In the genomic region with DNA sequence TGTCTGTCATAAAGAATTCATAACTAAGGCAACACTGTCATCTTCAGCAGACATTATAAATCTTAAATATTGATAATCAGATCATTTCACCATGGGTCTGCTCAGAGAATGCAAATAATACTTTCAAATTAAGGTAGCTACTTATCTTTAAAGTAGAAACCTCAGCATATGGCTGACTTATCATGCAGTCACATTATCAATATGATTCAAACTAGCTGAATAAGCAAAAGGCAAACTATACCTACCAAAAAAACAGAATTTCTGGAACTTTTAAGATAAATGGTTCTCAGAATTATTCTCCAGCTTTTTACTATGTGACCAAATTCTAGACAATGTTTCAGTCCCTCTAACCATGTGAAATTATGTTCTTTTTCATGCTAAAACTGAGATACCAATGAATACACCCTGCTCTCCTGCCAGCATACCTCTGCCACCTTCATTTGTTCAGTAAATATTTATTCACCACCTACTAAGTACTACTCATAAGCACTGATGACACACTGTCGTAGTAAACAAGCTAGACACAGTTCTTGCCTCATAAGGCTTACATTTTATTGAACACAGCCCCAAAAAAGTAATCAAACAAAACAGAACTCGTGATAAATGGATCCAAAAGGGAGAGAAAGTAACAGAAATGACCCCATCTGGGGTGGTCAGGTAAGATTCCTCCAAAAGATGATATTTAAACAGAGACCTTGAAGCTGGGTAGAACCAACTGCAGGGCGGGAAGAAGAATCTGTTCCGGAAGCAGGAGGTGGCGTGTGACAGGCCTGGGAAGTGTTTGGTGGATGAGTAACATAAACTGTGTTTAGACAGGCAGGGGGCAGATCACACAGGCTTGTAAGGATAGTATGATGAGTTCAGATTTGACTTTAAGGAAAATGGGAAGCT, we compare ENCODE assay signal across 1 cellular context.
TF ChIP-seq lines count a peak whose summit lies in the region.

No MANE protein-coding gene starts in this region.

TF ChIP-seq in K562, 482 proteins besides CTCF, POLR2A, EP300 and RAD21 (continued from another document and continues in another):
- TF ChIP-seq, protein P1, sequence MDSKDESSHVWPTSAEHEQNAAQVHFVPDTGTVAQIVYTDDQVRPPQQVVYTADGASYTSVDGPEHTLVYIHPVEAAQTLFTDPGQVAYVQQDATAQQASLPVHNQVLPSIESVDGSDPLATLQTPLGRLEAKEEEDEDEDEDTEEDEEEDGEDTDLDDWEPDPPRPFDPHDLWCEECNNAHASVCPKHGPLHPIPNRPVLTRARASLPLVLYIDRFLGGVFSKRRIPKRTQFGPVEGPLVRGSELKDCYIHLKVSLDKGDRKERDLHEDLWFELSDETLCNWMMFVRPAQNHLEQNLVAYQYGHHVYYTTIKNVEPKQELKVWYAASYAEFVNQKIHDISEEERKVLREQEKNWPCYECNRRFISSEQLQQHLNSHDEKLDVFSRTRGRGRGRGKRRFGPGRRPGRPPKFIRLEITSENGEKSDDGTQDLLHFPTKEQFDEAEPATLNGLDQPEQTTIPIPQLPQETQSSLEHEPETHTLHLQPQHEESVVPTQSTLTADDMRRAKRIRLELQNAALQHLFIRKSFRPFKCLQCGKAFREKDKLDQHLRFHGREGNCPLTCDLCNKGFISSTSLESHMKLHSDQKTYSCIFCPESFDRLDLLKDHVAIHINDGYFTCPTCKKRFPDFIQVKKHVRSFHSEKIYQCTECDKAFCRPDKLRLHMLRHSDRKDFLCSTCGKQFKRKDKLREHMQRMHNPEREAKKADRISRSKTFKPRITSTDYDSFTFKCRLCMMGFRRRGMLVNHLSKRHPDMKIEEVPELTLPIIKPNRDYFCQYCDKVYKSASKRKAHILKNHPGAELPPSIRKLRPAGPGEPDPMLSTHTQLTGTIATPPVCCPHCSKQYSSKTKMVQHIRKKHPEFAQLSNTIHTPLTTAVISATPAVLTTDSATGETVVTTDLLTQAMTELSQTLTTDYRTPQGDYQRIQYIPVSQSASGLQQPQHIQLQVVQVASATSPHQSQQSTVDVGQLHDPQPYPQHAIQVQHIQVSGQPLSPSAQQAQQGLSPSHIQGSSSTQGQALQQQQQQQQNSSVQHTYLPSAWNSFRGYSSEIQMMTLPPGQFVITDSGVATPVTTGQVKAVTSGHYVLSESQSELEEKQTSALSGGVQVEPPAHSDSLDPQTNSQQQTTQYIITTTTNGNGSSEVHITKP (IDR thresholded peaks at IDR 0.05; ENCODE audit: partially characterized antibody), result peak; percentile 63
- TF ChIP-seq L3MBTL2 (IDR thresholded peaks at IDR 0.05), result peak; percentile 67; the same call in 1 of the 2 replicates
- TF ChIP-seq CTBP1 (IDR thresholded peaks at IDR 0.05; ENCODE audit: borderline replicate concordance), result peak; percentile 30; the same call in 1 of the 2 replicates
- TF ChIP-seq, protein P2, sequence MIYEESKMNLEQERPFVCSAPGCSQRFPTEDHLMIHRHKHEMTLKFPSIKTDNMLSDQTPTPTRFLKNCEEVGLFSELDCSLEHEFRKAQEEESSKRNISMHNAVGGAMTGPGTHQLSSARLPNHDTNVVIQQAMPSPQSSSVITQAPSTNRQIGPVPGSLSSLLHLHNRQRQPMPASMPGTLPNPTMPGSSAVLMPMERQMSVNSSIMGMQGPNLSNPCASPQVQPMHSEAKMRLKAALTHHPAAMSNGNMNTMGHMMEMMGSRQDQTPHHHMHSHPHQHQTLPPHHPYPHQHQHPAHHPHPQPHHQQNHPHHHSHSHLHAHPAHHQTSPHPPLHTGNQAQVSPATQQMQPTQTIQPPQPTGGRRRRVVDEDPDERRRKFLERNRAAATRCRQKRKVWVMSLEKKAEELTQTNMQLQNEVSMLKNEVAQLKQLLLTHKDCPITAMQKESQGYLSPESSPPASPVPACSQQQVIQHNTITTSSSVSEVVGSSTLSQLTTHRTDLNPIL (CRISPR knock-in tag; IDR thresholded peaks at IDR 0.05), result no peak
- TF ChIP-seq, protein P3, sequence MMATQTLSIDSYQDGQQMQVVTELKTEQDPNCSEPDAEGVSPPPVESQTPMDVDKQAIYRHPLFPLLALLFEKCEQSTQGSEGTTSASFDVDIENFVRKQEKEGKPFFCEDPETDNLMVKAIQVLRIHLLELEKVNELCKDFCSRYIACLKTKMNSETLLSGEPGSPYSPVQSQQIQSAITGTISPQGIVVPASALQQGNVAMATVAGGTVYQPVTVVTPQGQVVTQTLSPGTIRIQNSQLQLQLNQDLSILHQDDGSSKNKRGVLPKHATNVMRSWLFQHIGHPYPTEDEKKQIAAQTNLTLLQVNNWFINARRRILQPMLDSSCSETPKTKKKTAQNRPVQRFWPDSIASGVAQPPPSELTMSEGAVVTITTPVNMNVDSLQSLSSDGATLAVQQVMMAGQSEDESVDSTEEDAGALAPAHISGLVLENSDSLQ (IDR thresholded peaks at IDR 0.05), result peak; percentile 71
- TF ChIP-seq, protein P4, sequence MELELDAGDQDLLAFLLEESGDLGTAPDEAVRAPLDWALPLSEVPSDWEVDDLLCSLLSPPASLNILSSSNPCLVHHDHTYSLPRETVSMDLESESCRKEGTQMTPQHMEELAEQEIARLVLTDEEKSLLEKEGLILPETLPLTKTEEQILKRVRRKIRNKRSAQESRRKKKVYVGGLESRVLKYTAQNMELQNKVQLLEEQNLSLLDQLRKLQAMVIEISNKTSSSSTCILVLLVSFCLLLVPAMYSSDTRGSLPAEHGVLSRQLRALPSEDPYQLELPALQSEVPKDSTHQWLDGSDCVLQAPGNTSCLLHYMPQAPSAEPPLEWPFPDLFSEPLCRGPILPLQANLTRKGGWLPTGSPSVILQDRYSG (tag; conservative IDR thresholded peaks at IDR 0.05; ENCODE audit: low read depth), result no peak
- TF ChIP-seq ZNF316 (IDR thresholded peaks at IDR 0.05), result peak; percentile 87
- no peak for TF ChIP-seq HMG20B (CRISPR knock-in tag; IDR thresholded peaks at IDR 0.05)
- TF ChIP-seq RFX1 (IDR thresholded peaks at IDR 0.05), result no peak
- TF ChIP-seq JUND (IDR thresholded peaks at IDR 0.05; ENCODE audit: borderline replicate concordance, low read depth, low read length), result peak; percentile 39; the same call in 1 of the 2 replicates
- no peak for TF ChIP-seq JUND (tag; IDR thresholded peaks at IDR 0.05; ENCODE audit: borderline replicate concordance, low read depth, low read length)
- 0 out of 2 replicates have a peak, but pooled peaks have one; percentile 16 for TF ChIP-seq SMARCE1 (IDR thresholded peaks at IDR 0.05)
- 0 out of 2 replicates have a peak, but pooled peaks have one; percentile 5 for TF ChIP-seq TAL1 (IDR thresholded peaks at IDR 0.05)
- no peak for TF ChIP-seq TSC22D4 (tag; IDR thresholded peaks at IDR 0.05)
- TF ChIP-seq FOXM1 (IDR thresholded peaks at IDR 0.05; ENCODE audit: low read depth), result 0 out of 2 replicates have a peak, but pooled peaks have one; percentile 24
- no peak for TF ChIP-seq FOXM1 (CRISPR knock-in tag; IDR thresholded peaks at IDR 0.05; ENCODE audit: low read depth)
- TF ChIP-seq, protein P5, sequence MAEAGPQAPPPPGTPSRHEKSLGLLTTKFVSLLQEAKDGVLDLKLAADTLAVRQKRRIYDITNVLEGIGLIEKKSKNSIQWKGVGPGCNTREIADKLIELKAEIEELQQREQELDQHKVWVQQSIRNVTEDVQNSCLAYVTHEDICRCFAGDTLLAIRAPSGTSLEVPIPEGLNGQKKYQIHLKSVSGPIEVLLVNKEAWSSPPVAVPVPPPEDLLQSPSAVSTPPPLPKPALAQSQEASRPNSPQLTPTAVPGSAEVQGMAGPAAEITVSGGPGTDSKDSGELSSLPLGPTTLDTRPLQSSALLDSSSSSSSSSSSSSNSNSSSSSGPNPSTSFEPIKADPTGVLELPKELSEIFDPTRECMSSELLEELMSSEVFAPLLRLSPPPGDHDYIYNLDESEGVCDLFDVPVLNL (CRISPR knock-in tag; IDR thresholded peaks at IDR 0.05; ENCODE audit: low read depth), result no peak
- TF ChIP-seq ZNF764 (CRISPR knock-in tag; IDR thresholded peaks at IDR 0.05; ENCODE audit: low read depth), result no peak
- TF ChIP-seq MYC (IDR thresholded peaks at IDR 0.05; ENCODE audit: low read depth, low read length), result 0 out of 2 replicates have a peak, but pooled peaks have one; percentile 23
- TF ChIP-seq MYC (CRISPR knock-in tag; IDR thresholded peaks at IDR 0.05; ENCODE audit: borderline replicate concordance, low read depth), result no peak
- TF ChIP-seq MBD2 (IDR thresholded peaks at IDR 0.05; ENCODE audit: borderline replicate concordance, low read depth), result no peak
- no peak for TF ChIP-seq SNIP1 (IDR thresholded peaks at IDR 0.05; ENCODE audit: low read depth)
- TF ChIP-seq, protein P6, sequence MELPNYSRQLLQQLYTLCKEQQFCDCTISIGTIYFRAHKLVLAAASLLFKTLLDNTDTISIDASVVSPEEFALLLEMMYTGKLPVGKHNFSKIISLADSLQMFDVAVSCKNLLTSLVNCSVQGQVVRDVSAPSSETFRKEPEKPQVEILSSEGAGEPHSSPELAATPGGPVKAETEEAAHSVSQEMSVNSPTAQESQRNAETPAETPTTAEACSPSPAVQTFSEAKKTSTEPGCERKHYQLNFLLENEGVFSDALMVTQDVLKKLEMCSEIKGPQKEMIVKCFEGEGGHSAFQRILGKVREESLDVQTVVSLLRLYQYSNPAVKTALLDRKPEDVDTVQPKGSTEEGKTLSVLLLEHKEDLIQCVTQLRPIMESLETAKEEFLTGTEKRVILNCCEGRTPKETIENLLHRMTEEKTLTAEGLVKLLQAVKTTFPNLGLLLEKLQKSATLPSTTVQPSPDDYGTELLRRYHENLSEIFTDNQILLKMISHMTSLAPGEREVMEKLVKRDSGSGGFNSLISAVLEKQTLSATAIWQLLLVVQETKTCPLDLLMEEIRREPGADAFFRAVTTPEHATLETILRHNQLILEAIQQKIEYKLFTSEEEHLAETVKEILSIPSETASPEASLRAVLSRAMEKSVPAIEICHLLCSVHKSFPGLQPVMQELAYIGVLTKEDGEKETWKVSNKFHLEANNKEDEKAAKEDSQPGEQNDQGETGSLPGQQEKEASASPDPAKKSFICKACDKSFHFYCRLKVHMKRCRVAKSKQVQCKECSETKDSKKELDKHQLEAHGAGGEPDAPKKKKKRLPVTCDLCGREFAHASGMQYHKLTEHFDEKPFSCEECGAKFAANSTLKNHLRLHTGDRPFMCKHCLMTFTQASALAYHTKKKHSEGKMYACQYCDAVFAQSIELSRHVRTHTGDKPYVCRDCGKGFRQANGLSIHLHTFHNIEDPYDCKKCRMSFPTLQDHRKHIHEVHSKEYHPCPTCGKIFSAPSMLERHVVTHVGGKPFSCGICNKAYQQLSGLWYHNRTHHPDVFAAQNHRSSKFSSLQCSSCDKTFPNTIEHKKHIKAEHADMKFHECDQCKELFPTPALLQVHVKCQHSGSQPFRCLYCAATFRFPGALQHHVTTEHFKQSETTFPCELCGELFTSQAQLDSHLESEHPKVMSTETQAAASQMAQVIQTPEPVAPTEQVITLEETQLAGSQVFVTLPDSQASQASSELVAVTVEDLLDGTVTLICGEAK (IDR thresholded peaks at IDR 0.05), result peak; percentile 31; the same call in 1 of the 2 replicates
- TF ChIP-seq, protein P6 (CRISPR knock-in tag; IDR thresholded peaks at IDR 0.05), result no peak
- peak; percentile 29; the same call in 1 of the 2 replicates for TF ChIP-seq CBFA2T3 (IDR thresholded peaks at IDR 0.05)
- TF ChIP-seq MAFG (tag; conservative IDR thresholded peaks at IDR 0.05), result peak; percentile 50
- TF ChIP-seq ARID1B (IDR thresholded peaks at IDR 0.05), result peak; percentile 19; the same call in 1 of the 2 replicates
- TF ChIP-seq, protein P7, sequence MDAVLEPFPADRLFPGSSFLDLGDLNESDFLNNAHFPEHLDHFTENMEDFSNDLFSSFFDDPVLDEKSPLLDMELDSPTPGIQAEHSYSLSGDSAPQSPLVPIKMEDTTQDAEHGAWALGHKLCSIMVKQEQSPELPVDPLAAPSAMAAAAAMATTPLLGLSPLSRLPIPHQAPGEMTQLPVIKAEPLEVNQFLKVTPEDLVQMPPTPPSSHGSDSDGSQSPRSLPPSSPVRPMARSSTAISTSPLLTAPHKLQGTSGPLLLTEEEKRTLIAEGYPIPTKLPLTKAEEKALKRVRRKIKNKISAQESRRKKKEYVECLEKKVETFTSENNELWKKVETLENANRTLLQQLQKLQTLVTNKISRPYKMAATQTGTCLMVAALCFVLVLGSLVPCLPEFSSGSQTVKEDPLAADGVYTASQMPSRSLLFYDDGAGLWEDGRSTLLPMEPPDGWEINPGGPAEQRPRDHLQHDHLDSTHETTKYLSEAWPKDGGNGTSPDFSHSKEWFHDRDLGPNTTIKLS (IDR thresholded peaks at IDR 0.05; ENCODE audit: borderline replicate concordance, low read depth), result 0 out of 2 replicates have a peak, but pooled peaks have one; percentile 21
- TF ChIP-seq EP400 (IDR thresholded peaks at IDR 0.05), result peak; percentile 41
- TF ChIP-seq FOSL1 (tag; conservative IDR thresholded peaks at IDR 0.05), result peak; percentile 44
- TF ChIP-seq HDGF (IDR thresholded peaks at IDR 0.05), result no peak
- TF ChIP-seq, protein P8, sequence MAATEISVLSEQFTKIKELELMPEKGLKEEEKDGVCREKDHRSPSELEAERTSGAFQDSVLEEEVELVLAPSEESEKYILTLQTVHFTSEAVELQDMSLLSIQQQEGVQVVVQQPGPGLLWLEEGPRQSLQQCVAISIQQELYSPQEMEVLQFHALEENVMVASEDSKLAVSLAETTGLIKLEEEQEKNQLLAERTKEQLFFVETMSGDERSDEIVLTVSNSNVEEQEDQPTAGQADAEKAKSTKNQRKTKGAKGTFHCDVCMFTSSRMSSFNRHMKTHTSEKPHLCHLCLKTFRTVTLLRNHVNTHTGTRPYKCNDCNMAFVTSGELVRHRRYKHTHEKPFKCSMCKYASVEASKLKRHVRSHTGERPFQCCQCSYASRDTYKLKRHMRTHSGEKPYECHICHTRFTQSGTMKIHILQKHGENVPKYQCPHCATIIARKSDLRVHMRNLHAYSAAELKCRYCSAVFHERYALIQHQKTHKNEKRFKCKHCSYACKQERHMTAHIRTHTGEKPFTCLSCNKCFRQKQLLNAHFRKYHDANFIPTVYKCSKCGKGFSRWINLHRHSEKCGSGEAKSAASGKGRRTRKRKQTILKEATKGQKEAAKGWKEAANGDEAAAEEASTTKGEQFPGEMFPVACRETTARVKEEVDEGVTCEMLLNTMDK (IDR thresholded peaks at IDR 0.05; ENCODE audit: borderline replicate concordance, insufficient read depth, low read depth, low read length, poor library complexity, severe bottlenecking), result no peak
